In the genomic region with DNA sequence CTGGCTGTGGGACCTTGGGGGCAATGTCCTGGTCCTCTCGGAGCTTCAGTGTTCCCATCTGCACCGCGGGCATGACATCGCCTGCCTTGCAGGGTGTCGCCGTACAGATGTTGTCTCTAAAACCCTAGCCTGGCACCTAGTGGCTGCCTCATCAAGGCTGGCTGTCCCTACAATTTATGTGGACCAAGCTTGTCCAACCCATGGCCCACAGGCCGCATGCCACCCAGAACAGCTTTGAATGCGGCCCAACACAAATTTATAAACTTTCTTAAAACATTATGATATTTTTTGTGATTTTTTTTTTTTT, we compare ENCODE assay signal across 14 cellular contexts. TPM values are rescaled to one million over a fixed set of nuclear protein-coding genes. Genes with fewer than 3 reads are reported as not detected.
A peak's percentile ranks its signal among the peaks of the same experiment; 100 is the strongest.
DNase-seq lines count a peak whose midpoint lies in the region; ATAC-seq, FAIRE-seq and TF ChIP-seq lines count a peak whose summit lies in the region.
"Had no signal": no experiment of that assay in that cellular context is flagged by ENCODE, and none has a peak within 500 bp of the region (broad histone marks: within the 10 kb centered on the region; RNA-seq: fewer than 3 reads in every experiment).

No MANE protein-coding gene starts in this region.

- no peaks in the 10 kb centered on the region for H3K9me1 ChIP-seq in keratinocyte (ENCODE audit: control insufficient read depth, extremely low read depth, insufficient read depth, low read length)

- POLR2A ChIA-PET in RWPE1 (lab: Yijun Ruan, JAX; ENCODE audit: low non-redundant PET): interaction anchor here (0.6 kb wide), 1 partner anchor 1636 kb away, joined by 3 read pairs; no protein-coding TSS in a partner anchor
- POLR2A ChIA-PET in GM10248 (lab: Yijun Ruan, JAX): no interaction called here

- no peaks in the 10 kb centered on the region for H4K20me1 ChIP-seq in keratinocyte (ENCODE audit: control insufficient read depth, extremely low read depth, insufficient read depth, low read length)

- H2AFZ ChIP-seq in keratinocyte (ENCODE audit: control insufficient read depth, low read length): no peak overlapping the region

- no peak for FAIRE-seq in keratinocyte (lab: Jason Lieb, UNC)

- peak overlapping the region; percentile 71 for H3K4me2 ChIP-seq in keratinocyte (ENCODE audit: control insufficient read depth, extremely low read depth, insufficient read depth, low read depth, low read length)

- H3K27me3 ChIP-seq in right cardiac atrium (ENCODE audit: control insufficient read depth, insufficient read depth): no peaks in the 10 kb centered on the region
- no peaks in the 10 kb centered on the region for H3K27me3 ChIP-seq in heart right ventricle
- H3K27me3 ChIP-seq in keratinocyte (ENCODE audit: control insufficient read depth, extremely low read depth, insufficient read depth, low read length): peaks cover 29% of the 10 kb centered on the region
- no peaks in the 10 kb centered on the region for H3K27me3 ChIP-seq in MG63

- H3K9me3 ChIP-seq in right cardiac atrium (ENCODE audit: control insufficient read depth, low read length) (no peaks in the 10 kb centered on the region), heart right ventricle (no peaks in the 10 kb centered on the region), keratinocyte (ENCODE audit: control insufficient read depth, low read depth, low read length) (peaks cover 9% of the 10 kb centered on the region), MG63 (no peaks in the 10 kb centered on the region)
- H3K9me3 ChIP-seq: HAP-1 had no signal

- no peak for ATAC-seq in right cardiac atrium
- no peak for ATAC-seq in heart right ventricle

- 90% methylated on average over 8 of the region's 8 CpGs for WGBS in right cardiac atrium
- WGBS in heart right ventricle, 2 donors: 91 to 93% methylated on average over 8 of the region's 8 CpGs

- DNase-seq in right cardiac atrium (peak in 2 of 3 donors; percentile 3 to 11), heart right ventricle (no peak), RWPE1 (ENCODE audit: low spot score) (no peak), keratinocyte (ENCODE audit: low read depth, low spot score) (no peak), HPDE6-E6E7 (ENCODE audit: extremely low spot score) (no peak), MG63 (no peak), COLO829 (ENCODE audit: low spot score) (no peak), GM10248 (ENCODE audit: extremely low spot score) (no peak)
- DNase-seq: DMS53, MV-4-11, NCI-H2227 treated with DMSO at 0.1 percent for 48 hours, NCI-H524 treated with DMSO at 0.1 percent for 48 hours had no signal

- no peaks in the 10 kb centered on the region for H3K79me2 ChIP-seq in keratinocyte (ENCODE audit: control insufficient read depth, insufficient read depth, low read length)

- H3K27ac ChIP-seq in right cardiac atrium (ENCODE audit: low read length) (no peak overlapping the region), heart right ventricle (peak overlapping the region in 2 of 10 donors; percentile 4 to 29), RWPE1 (peak overlapping the region; percentile 86), keratinocyte (ENCODE audit: control insufficient read depth, insufficient read depth, low read length) (peak overlapping the region; percentile 47)

- H3K36me3 ChIP-seq in heart right ventricle (peaks cover 0 to 3% (median 0%) of the 10 kb centered on the region in 9 donors), keratinocyte (ENCODE audit: control insufficient read depth in 2 of 2, extremely low read depth in 1 of 2, insufficient read depth in 2 of 2, low read length in 2 of 2) (no peaks in the 10 kb centered on the region), MG63 (no peaks in the 10 kb centered on the region)
- H3K36me3 ChIP-seq: HAP-1 had no signal

- H3K9ac ChIP-seq in keratinocyte (ENCODE audit: control insufficient read depth, extremely low read depth, insufficient read depth, low read length): no peak overlapping the region

- dilution Hi-C loops in keratinocyte (cut with MboI; ENCODE audit: extremely low pct_ligation_motif_present, low sequenced_read_pairs): no loop called here

- CTCF ChIA-PET in RWPE1 (lab: Yijun Ruan, JAX): interaction anchor here (0.6 to 1.2 kb wide), 6 partner anchors 15 to 282 kb away, joined by 3 to 7 read pairs (median 4); no protein-coding TSS in a partner anchor
- CTCF ChIA-PET in GM10248 (lab: Yijun Ruan, JAX): interaction anchor here (0.9 kb wide), 1 partner anchor 22 kb away, joined by 4 read pairs; no protein-coding TSS in a partner anchor

- no peak for TF ChIP-seq CTCF in heart right ventricle (IDR thresholded peaks at IDR 0.05)
- no peak for TF ChIP-seq CTCF in RWPE1 (conservative IDR thresholded peaks at IDR 0.05; ENCODE audit: low read depth)
- no peak for TF ChIP-seq CTCF in keratinocyte (optimal IDR thresholded peaks at IDR 0.05 in 1 of 3, IDR thresholded peaks at IDR 0.05 in 1 of 3, conservative IDR thresholded peaks at IDR 0.05 in 1 of 3; ENCODE audit: extremely low read depth in 1 of 3, insufficient read depth in 2 of 3, low read length in 3 of 3)
- no peak for TF ChIP-seq CTCF in GM10248 (IDR thresholded peaks at IDR 0.05; ENCODE audit: control extremely low read depth, extremely low read depth, low read depth, missing control alignments)

- intact Hi-C loops in right cardiac atrium (cut with DNase I): no loop called here
- intact Hi-C loops in heart right ventricle (cut with DNase I): no loop called here

- H3K4me1 ChIP-seq in right cardiac atrium (ENCODE audit: control insufficient read depth, insufficient read depth, low read length) (no peaks in the 10 kb centered on the region), heart right ventricle (peaks cover 2 to 36% (median 19%) of the 10 kb centered on the region in 9 donors), keratinocyte (ENCODE audit: control insufficient read depth, extremely low read depth, insufficient read depth, low read length) (peaks cover 20% of the 10 kb centered on the region)
- H3K4me1 ChIP-seq: HAP-1 had no signal

- no peak overlapping the region for H3K4me3 ChIP-seq in right cardiac atrium (ENCODE audit: low read length)
- no peak overlapping the region for H3K4me3 ChIP-seq in heart right ventricle
- no peak overlapping the region for H3K4me3 ChIP-seq in keratinocyte (ENCODE audit: control insufficient read depth in 2 of 3, extremely low read depth in 1 of 3, insufficient read depth in 2 of 3, low read depth in 1 of 3, low read length in 3 of 3)
- H3K4me3 ChIP-seq in MG63: no peak overlapping the region
- H3K4me3 ChIP-seq: HAP-1 had no signal

RNA-seq across cellular contexts. Expression of a gene that starts 18.3 kb away (rescaled TPM):
- total RNA-seq in right cardiac atrium (10 to 100 TPM; 37.6 to 88.3 (median 52.9) TPM), heart right ventricle (100 to 1,000 TPM in 1 of 10 donors, 10 to 100 TPM in 9; 27.4 to 116 (median 41.5) TPM)
- polyA plus RNA-seq in right cardiac atrium (77.8 TPM), heart right ventricle (100 to 1,000 TPM in 1 of 2 donors, 10 to 100 TPM in 1; 74.9 to 147 TPM), keratinocyte (23.7 to 165 TPM (median 52.4 TPM) in 3 replicates)
- 71.7 TPM for polyA plus RNA-seq in keratinocyte (2011; ENCODE audit: low read depth)
- 132 and 143 TPM in 2 replicates for polyA plus RNA-seq in keratinocyte (2011; cell fraction: cytosol; rRNA removed)
- 63.8 and 83.2 TPM in 2 replicates for polyA plus RNA-seq in keratinocyte (2011; cell fraction: nucleus; rRNA removed)
- polyA plus RNA-seq in keratinocyte (2012; ENCODE audit: low replicate concordance): 20.0 and 238 TPM in 2 replicates
- polyA minus RNA-seq in keratinocyte: 14.8 to 109 TPM (median 33.0 TPM) in 3 replicates
- polyA minus RNA-seq in keratinocyte (2011; cell fraction: cytosol; rRNA and poly(A)+ RNA removed): 79.4 TPM
- 21.1 and 26.4 TPM in 2 replicates for polyA minus RNA-seq in keratinocyte (2011; cell fraction: nucleus; rRNA and poly(A)+ RNA removed)
- 536 and 752 TPM in 2 replicates for total RNA-seq in MG63 (2014; rRNA removed; shearing (Covaris generic); ENCODE audit: low replicate concordance)
- polyA plus RNA-seq: IgD-negative memory B cell had no signal

Comparison
In these comparisons a context has a peak if more than half of its experiments do, and no peak if none do; other contexts are left out.
1. DNase-seq: peak in right cardiac atrium (2 of 3); none in heart right ventricle (0 of 2), RWPE1 (single experiment), keratinocyte (single experiment), HPDE6-E6E7 (single experiment), MG63 (single experiment), COLO829 (single experiment) and GM10248 (single experiment).